ENCODE assay signal across 10 cellular contexts in the genomic region with DNA sequence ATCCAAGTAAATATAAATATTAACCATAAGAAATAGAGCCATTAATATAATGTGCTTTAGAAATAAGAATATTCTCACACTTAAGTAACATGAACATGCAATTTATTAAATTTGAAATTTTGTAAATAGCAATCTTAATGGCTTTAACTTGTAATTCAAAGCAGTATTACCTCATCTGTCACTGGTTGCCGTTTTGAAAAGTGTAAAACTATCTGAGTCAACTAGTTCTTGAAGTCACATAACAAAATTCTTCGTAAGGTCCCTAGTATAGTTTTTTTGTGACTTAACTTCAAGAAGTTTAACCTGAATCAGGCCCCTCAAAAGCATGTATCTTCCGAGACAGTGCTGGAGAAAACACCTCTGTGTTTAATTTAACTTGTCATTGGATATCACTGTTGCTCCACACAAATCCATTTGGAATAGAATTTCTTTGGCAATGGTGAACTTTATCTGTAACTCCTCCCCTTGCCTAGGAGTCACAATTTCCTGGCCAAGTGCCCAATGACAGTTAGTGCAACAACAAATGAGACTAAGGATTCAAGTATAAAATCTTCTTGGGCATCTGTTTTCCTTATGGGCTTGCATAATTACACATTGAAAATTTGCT. TPM values are rescaled to one million over a fixed set of nuclear protein-coding genes. Genes with fewer than 3 reads are reported as not detected.
DNase-seq lines count a peak whose midpoint lies in the region; ATAC-seq and TF ChIP-seq lines count a peak whose summit lies in the region.
"Had no signal": no experiment of that assay in that cellular context is flagged by ENCODE, and none has a peak within 500 bp of the region (broad histone marks: within the 10 kb centered on the region; RNA-seq: fewer than 3 reads in every experiment).

No MANE protein-coding gene starts in this region.

- H3K4me1 ChIP-seq in transverse colon, result peaks cover 0 to 26% (median 11%) of the 10 kb centered on the region in 4 donors

- no peaks in the 10 kb centered on the region for H3K9me3 Mint-ChIP-seq in activated CD4-positive, alpha-beta memory T cell treated with anti-CD3 and anti-CD28 coated beads for 36 hours
- H3K9me3 Mint-ChIP-seq in activated CD4-positive, alpha-beta memory T cell treated with anti-CD3 and anti-CD28 coated beads, Interleukin-2, amount 10 ng/mL, durations not matched to agents 7 days and 5 days, result no peaks in the 10 kb centered on the region

- no peak for TF ChIP-seq EP300 in transverse colon (IDR thresholded peaks at IDR 0.05; ENCODE audit: low read depth)

- intact Hi-C loops in activated CD4-positive, alpha-beta memory T cell treated with anti-CD3 and anti-CD28 coated beads for 36 hours (cut with micrococcal nuclease), result no loop called here
- intact Hi-C loops in transverse colon (cut with DNase I; ENCODE audit: low total_unique reads), result no loop called here

- peak overlapping the region in 2 of 4 donors; percentile 14 to 15 for H3K27ac ChIP-seq in transverse colon

- in situ Hi-C loops in transverse colon (cut with MboI; ENCODE audit: low pct_ligation_motif_present in 1 of 4, low pct_unique_long_range_greater_than_20kb in 1 of 4, low sequenced_read_pairs in 3 of 4), result no loop called here

- no peak overlapping the region for H3K4me3 Mint-ChIP-seq in activated CD4-positive, alpha-beta memory T cell treated with anti-CD3 and anti-CD28 coated beads for 36 hours
- H3K4me3 Mint-ChIP-seq in activated CD4-positive, alpha-beta memory T cell treated with anti-CD3 and anti-CD28 coated beads, Interleukin-2, amount 10 ng/mL, durations not matched to agents 7 days and 5 days, result no peak overlapping the region

- 58 to 76% methylated on average over 3 of the region's 3 CpGs for WGBS in transverse colon (ENCODE audit: low coverage in 1 of 2), 2 donors

- POLR2A ChIA-PET in activated CD4-positive, alpha-beta memory T cell treated with anti-CD3 and anti-CD28 coated beads for 36 hours (lab: Charles Lee), result no interaction called here
- POLR2A ChIA-PET in activated CD4-positive, alpha-beta memory T cell treated with anti-CD3 and anti-CD28 coated beads, Interleukin-2, amount 10 ng/mL, durations not matched to agents 7 days and 5 days (lab: Charles Lee), result no interaction called here

- peaks cover 2% of the 10 kb centered on the region for H3K4me1 Mint-ChIP-seq in activated CD4-positive, alpha-beta memory T cell treated with anti-CD3 and anti-CD28 coated beads for 36 hours (ENCODE audit: low read depth)
- H3K4me1 Mint-ChIP-seq in activated CD4-positive, alpha-beta memory T cell treated with anti-CD3 and anti-CD28 coated beads, Interleukin-2, amount 10 ng/mL, durations not matched to agents 7 days and 5 days, result no peaks in the 10 kb centered on the region

- ATAC-seq in GM18502 (IDR thresholded peaks at IDR 0.05; ENCODE audit: poor library complexity, unreplicated experiment) (no peak), HG02588 (IDR thresholded peaks at IDR 0.05; ENCODE audit: unreplicated experiment) (no peak), GM18505 (IDR thresholded peaks at IDR 0.05; ENCODE audit: unreplicated experiment) (no peak)

- DNase-seq in activated CD4-positive, alpha-beta memory T cell treated with anti-CD3 and anti-CD28 coated beads for 36 hours, result peak; percentile 36
- DNase-seq in activated CD4-positive, alpha-beta memory T cell treated with anti-CD3 and anti-CD28 coated beads, Interleukin-2, amount 10 ng/mL, durations not matched to agents 7 days and 5 days, result no peak
- peak; percentile 71 for DNase-seq in astrocyte of the hippocampus (ENCODE audit: low read depth, low spot score)
- peak; percentile 28 for DNase-seq in kidney glomerular epithelial cell (lab: John Stamatoyannopoulos, UW)
- DNase-seq in transverse colon, result peak; percentile 56
- DNase-seq: effector memory CD4-positive, alpha-beta T cell; stimulated activated CD4-positive, alpha-beta T cell treated with anti-CD3 and anti-CD28 coated beads, Interleukin-4, amount 100 ng/mL, for 4 hours had no signal

- H3K36me3 ChIP-seq in transverse colon, result peaks cover 0 to under 1% (median 0%) of the 10 kb centered on the region in 4 donors

- H3K4me3 ChIP-seq in transverse colon, result no peak overlapping the region

- H3K27me3 ChIP-seq in transverse colon, result no peaks in the 10 kb centered on the region

- no peak for TF ChIP-seq CTCF in transverse colon (IDR thresholded peaks at IDR 0.05)

- no peak for TF ChIP-seq POLR2A in transverse colon (IDR thresholded peaks at IDR 0.05)
- no peak for TF ChIP-seq POLR2A in GM18505 (IDR thresholded peaks at IDR 0.05; ENCODE audit: borderline replicate concordance, extremely low read depth, insufficient read depth, insufficient read length)

- H3K27ac Mint-ChIP-seq in activated CD4-positive, alpha-beta memory T cell treated with anti-CD3 and anti-CD28 coated beads for 36 hours, result no peak overlapping the region
- no peak overlapping the region for H3K27ac Mint-ChIP-seq in activated CD4-positive, alpha-beta memory T cell treated with anti-CD3 and anti-CD28 coated beads, Interleukin-2, amount 10 ng/mL, durations not matched to agents 7 days and 5 days

- H3K9me3 ChIP-seq in transverse colon, result no peaks in the 10 kb centered on the region

- H3K36me3 Mint-ChIP-seq in activated CD4-positive, alpha-beta memory T cell treated with anti-CD3 and anti-CD28 coated beads for 36 hours, result peaks cover 9% of the 10 kb centered on the region
- peaks cover 23% of the 10 kb centered on the region for H3K36me3 Mint-ChIP-seq in activated CD4-positive, alpha-beta memory T cell treated with anti-CD3 and anti-CD28 coated beads, Interleukin-2, amount 10 ng/mL, durations not matched to agents 7 days and 5 days (ENCODE audit: low read depth)

- CTCF ChIA-PET in activated CD4-positive, alpha-beta memory T cell treated with anti-CD3 and anti-CD28 coated beads for 36 hours (lab: Charles Lee), result no interaction called here
- CTCF ChIA-PET in activated CD4-positive, alpha-beta memory T cell treated with anti-CD3 and anti-CD28 coated beads, Interleukin-2, amount 10 ng/mL, durations not matched to agents 7 days and 5 days (lab: Charles Lee), result no interaction called here

- no peaks in the 10 kb centered on the region for H3K27me3 Mint-ChIP-seq in activated CD4-positive, alpha-beta memory T cell treated with anti-CD3 and anti-CD28 coated beads for 36 hours
- no peaks in the 10 kb centered on the region for H3K27me3 Mint-ChIP-seq in activated CD4-positive, alpha-beta memory T cell treated with anti-CD3 and anti-CD28 coated beads, Interleukin-2, amount 10 ng/mL, durations not matched to agents 7 days and 5 days

RNA-seq across cellular contexts. Expression of a gene that starts 47.1 kb away (rescaled TPM):
- 10 to 100 TPM; 46.6 to 50.1 TPM for total RNA-seq in activated CD4-positive, alpha-beta memory T cell treated with anti-CD3 and anti-CD28 coated beads for 36 hours
- 10 to 100 TPM; 71.8 to 74.0 TPM for total RNA-seq in activated CD4-positive, alpha-beta memory T cell treated with anti-CD3 and anti-CD28 coated beads, Interleukin-2, amount 10 ng/mL, durations not matched to agents 7 days and 5 days
- 100 to 1,000 TPM in 2 of 4 donors, 10 to 100 TPM in 2; 77.1 to 135 (median 105) TPM for total RNA-seq in transverse colon
